ENCODE assay signal across 8 cellular contexts in genomic region chrX:131633285-131633917, GRCh38.
DNase-seq lines count a peak whose midpoint lies in the region; ATAC-seq and TF ChIP-seq lines count a peak whose summit lies in the region.

No MANE protein-coding gene starts in this region.

- TF ChIP-seq CTCF in fibroblast of pulmonary artery (IDR thresholded peaks at IDR 0.05; ENCODE audit: low read length, missing control alignments), result peak; percentile 68

- no peaks in the 10 kb centered on the region for H3K9me3 ChIP-seq in NT2/D1 (ENCODE audit: insufficient read depth, low read length)

- DNase-seq in D341Med (ENCODE audit: low spot score), result peak; percentile 59
- DNase-seq in NT2/D1 (ENCODE audit: low read depth, low spot score), result peak; percentile 33
- peak; percentile 4 for DNase-seq in activated T-cell treated with anti-CD3 and anti-CD28 coated beads for 48 hours (ENCODE audit: low read depth)
- peak; percentile 54 for DNase-seq in fibroblast of pulmonary artery (ENCODE audit: low read depth)
- peak; percentile 0 for DNase-seq in occipital lobe (lab: John Stamatoyannopoulos, UW)
- no peak for DNase-seq in posterior vena cava (ENCODE audit: low spot score)

- H3K4me3 ChIP-seq in NT2/D1 (ENCODE audit: insufficient read length, low read depth) (no peak overlapping the region), fibroblast of pulmonary artery (replicated peaks; ENCODE audit: low read depth, low read length) (no peak overlapping the region)

- H3K27me3 ChIP-seq in NT2/D1 (ENCODE audit: insufficient read depth, insufficient read length), result no peaks in the 10 kb centered on the region

- peak; percentile 69 for ATAC-seq in GM19324 (IDR thresholded peaks at IDR 0.05; ENCODE audit: low FRiP score, unreplicated experiment)
- ATAC-seq in HG03521 (IDR thresholded peaks at IDR 0.05; ENCODE audit: unreplicated experiment), result peak; percentile 71

- no peaks in the 10 kb centered on the region for H3K4me1 ChIP-seq in NT2/D1 (ENCODE audit: insufficient read depth, insufficient read length)

- no peak overlapping the region for H3K9ac ChIP-seq in NT2/D1 (ENCODE audit: insufficient read length, low read depth)

- H3K36me3 ChIP-seq in NT2/D1 (ENCODE audit: insufficient read depth, insufficient read length, low read length), result no peaks in the 10 kb centered on the region

- intact Hi-C loops in posterior vena cava (cut with DNase I), result no loop called here
